8 cellular contexts compared by ENCODE assay signal in the genomic region with DNA sequence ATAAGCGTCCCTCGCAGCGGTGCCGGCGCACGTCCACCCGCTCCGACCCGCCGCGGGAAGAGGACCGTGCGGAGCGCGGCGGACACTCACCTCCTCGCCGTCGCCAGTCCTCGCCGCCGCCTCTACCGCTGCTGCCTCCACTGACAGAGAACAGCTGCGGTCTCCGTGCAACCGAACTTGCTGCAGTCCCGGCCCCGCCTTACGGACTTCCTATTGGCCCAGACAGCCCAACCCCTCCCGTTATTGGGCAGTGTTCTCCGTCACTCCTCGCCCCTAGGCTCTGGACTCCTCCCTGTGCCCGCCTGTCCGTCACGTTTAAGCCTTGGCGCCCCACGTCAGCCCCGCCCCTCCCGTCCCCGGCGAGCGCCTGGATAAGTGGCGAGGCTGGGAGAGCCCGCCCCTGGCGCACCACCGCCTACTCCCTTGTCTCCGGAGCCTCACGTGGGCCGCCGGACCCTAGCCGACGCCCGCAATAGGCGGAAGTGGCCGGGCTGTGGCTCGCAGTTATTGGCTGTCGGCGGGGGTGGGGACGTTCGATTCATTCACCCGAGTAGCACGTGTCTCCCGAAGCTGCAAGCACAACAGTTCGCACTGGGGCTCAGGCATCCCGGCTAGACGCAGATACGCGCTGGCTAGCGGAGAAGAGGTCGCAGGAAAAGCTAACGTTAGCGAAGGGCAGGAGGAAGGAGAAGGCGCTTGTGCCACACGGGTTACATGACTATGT. TPM values are rescaled to one million over a fixed set of nuclear protein-coding genes. Genes with fewer than 3 reads are reported as not detected.
DNase-seq lines count a peak whose midpoint lies in the region; ATAC-seq and TF ChIP-seq lines count a peak whose summit lies in the region.

A gene with protein sequence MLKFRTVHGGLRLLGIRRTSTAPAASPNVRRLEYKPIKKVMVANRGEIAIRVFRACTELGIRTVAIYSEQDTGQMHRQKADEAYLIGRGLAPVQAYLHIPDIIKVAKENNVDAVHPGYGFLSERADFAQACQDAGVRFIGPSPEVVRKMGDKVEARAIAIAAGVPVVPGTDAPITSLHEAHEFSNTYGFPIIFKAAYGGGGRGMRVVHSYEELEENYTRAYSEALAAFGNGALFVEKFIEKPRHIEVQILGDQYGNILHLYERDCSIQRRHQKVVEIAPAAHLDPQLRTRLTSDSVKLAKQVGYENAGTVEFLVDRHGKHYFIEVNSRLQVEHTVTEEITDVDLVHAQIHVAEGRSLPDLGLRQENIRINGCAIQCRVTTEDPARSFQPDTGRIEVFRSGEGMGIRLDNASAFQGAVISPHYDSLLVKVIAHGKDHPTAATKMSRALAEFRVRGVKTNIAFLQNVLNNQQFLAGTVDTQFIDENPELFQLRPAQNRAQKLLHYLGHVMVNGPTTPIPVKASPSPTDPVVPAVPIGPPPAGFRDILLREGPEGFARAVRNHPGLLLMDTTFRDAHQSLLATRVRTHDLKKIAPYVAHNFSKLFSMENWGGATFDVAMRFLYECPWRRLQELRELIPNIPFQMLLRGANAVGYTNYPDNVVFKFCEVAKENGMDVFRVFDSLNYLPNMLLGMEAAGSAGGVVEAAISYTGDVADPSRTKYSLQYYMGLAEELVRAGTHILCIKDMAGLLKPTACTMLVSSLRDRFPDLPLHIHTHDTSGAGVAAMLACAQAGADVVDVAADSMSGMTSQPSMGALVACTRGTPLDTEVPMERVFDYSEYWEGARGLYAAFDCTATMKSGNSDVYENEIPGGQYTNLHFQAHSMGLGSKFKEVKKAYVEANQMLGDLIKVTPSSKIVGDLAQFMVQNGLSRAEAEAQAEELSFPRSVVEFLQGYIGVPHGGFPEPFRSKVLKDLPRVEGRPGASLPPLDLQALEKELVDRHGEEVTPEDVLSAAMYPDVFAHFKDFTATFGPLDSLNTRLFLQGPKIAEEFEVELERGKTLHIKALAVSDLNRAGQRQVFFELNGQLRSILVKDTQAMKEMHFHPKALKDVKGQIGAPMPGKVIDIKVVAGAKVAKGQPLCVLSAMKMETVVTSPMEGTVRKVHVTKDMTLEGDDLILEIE (minus strand): TSS at position 152 of the 724 bp plus-strand sequence. CDS start 86,224 bp downstream, outside the sequence.

- H3K36me3 ChIP-seq in BJ (ENCODE audit: control insufficient read depth, insufficient read depth, low read length), result no peaks in the 10 kb centered on the region

- POLR2A ChIA-PET in BJ (lab: Charles Lee), result interaction anchor here (0.6 kb wide), 1 partner anchor 160 kb away, joined by 4 read pairs; the partner anchor contains the start of gene KDM2A

- intact Hi-C loops in lower leg skin (cut with DNase I; ENCODE audit: low total_unique reads), result no loop called here

- no peaks in the 10 kb centered on the region for H3K27me3 ChIP-seq in BJ (ENCODE audit: control insufficient read depth, insufficient read depth, low read length)

- no peak for TF ChIP-seq CTCF in BJ (IDR thresholded peaks at IDR 0.05; ENCODE audit: insufficient read depth, low read depth, low read length)
- TF ChIP-seq CTCF in lower leg skin (IDR thresholded peaks at IDR 0.05), result no peak

- TF ChIP-seq POLR2A in lower leg skin (IDR thresholded peaks at IDR 0.05), result no peak

- DNase-seq in BJ (ENCODE audit: low read depth) (peak; percentile 98), NCI-H748 treated with DMSO at 0.1 percent for 48 hours (lab: John Stamatoyannopoulos, UW) (peak; percentile 98), ecto neural progenitor cell (ENCODE audit: low spot score) (peak; percentile 100), lower leg skin (ENCODE audit: low spot score in 2 of 2) (peak; percentile 99 to 100)
- peak; percentile 90 to 95 for DNase-seq in activated CD8-positive, alpha-beta memory T cell treated with anti-CD3 and anti-CD28 coated beads for 1 hour (ENCODE audit: extremely low read depth in 1 of 2, low read depth in 1 of 2)
- peak; percentile 94 to 97 for DNase-seq in stimulated activated CD4-positive, alpha-beta T cell treated with anti-CD3 and anti-CD28 coated beads, Interleukin-4, amount 100 ng/mL, for 4 hours

- CTCF ChIA-PET in BJ (lab: Yijun Ruan, JAX), result interaction anchor here (1.6 kb wide), 1 partner anchor 18 kb away, joined by 6 read pairs; no protein-coding TSS in a partner anchor

- WGBS in lower leg skin, 2 donors, result 0% methylated on average over 40 to 54 of the region's 74 CpGs

- H3K4me3 ChIP-seq in BJ (ENCODE audit: low read depth, low read length), result peak within 1 kb of the TSS; percentile 84
- peak within 1 kb of the TSS; percentile 44 for H3K4me3 ChIP-seq in lower leg skin (ENCODE audit: low read depth, poor library complexity, severe bottlenecking)

- peak; percentile 98 for ATAC-seq in GM19372 (IDR thresholded peaks at IDR 0.05; ENCODE audit: low read depth, unreplicated experiment)
- ATAC-seq in HG03521 (IDR thresholded peaks at IDR 0.05; ENCODE audit: unreplicated experiment), result peak; percentile 80

RNA-seq across cellular contexts. Expression of the gene that starts here (rescaled TPM):
- polyA plus RNA-seq in BJ (2011; rRNA removed), result 6.4 and 14.3 TPM in 2 replicates
- polyA minus RNA-seq in BJ (2011; rRNA and poly(A)+ RNA removed), result 11.7 and 14.8 TPM in 2 replicates
- total RNA-seq in lower leg skin, result 10 to 100 TPM in 3 of 4 donors, 1 to 10 TPM in 1; 7.3 to 22.5 (median 17.4) TPM

Comparison
In these comparisons a context has a peak if more than half of its experiments do, and no peak if none do; other contexts are left out.
1. Peak in every context shown above with its lines: DNase-seq, ATAC-seq and H3K4me3 ChIP-seq.